ENCODE assay signal across 1 cellular context in genomic region chr11:121592708-121593107, GRCh38.
TF ChIP-seq lines count a peak whose summit lies in the region.

No MANE protein-coding gene starts in this region.

TF ChIP-seq in GM23338, 12 proteins besides CTCF, POLR2A, EP300 and RAD21 (continued from another document):
- no peak for TF ChIP-seq ZNF462 (CRISPR knock-in tag; IDR thresholded peaks at IDR 0.05)
- no peak for TF ChIP-seq JUNB (IDR thresholded peaks at IDR 0.05; ENCODE audit: unreplicated experiment)
- no peak for TF ChIP-seq CREB1 (CRISPR knock-in tag; IDR thresholded peaks at IDR 0.05; ENCODE audit: low read depth)
- no peak for TF ChIP-seq STAT1 (IDR thresholded peaks at IDR 0.05; ENCODE audit: unreplicated experiment)
- TF ChIP-seq EZH2phosphoT487 (IDR thresholded peaks at IDR 0.05; ENCODE audit: unreplicated experiment): no peak
TF ChIP-seq in GM23338: peak in this region for 0.
